ENCODE assay signal across 1 cellular context in the genomic region with DNA sequence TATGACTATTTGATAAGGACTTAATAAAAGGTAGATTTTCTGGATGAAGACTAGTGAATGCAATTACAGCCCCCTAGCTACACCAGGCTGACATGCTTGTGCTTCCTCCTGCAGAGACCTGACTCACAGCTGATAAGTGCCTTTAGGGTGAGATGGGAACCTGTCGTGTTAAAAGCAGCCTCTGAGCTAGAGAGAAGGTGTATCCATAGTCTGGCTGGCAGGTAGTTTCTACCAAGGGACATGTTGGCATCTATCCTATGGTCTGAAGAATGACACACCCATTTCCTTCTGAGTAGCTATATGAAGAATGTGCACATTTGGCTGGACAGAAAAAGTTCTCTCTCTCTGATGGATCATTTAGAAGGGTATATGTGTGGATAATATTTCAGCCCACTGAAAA.
TF ChIP-seq lines count a peak whose summit lies in the region.

No MANE protein-coding gene starts in this region.

TF ChIP-seq in GM12878, 131 proteins besides CTCF, POLR2A, EP300 and RAD21 (continued from another document):
- TF ChIP-seq, protein P1, sequence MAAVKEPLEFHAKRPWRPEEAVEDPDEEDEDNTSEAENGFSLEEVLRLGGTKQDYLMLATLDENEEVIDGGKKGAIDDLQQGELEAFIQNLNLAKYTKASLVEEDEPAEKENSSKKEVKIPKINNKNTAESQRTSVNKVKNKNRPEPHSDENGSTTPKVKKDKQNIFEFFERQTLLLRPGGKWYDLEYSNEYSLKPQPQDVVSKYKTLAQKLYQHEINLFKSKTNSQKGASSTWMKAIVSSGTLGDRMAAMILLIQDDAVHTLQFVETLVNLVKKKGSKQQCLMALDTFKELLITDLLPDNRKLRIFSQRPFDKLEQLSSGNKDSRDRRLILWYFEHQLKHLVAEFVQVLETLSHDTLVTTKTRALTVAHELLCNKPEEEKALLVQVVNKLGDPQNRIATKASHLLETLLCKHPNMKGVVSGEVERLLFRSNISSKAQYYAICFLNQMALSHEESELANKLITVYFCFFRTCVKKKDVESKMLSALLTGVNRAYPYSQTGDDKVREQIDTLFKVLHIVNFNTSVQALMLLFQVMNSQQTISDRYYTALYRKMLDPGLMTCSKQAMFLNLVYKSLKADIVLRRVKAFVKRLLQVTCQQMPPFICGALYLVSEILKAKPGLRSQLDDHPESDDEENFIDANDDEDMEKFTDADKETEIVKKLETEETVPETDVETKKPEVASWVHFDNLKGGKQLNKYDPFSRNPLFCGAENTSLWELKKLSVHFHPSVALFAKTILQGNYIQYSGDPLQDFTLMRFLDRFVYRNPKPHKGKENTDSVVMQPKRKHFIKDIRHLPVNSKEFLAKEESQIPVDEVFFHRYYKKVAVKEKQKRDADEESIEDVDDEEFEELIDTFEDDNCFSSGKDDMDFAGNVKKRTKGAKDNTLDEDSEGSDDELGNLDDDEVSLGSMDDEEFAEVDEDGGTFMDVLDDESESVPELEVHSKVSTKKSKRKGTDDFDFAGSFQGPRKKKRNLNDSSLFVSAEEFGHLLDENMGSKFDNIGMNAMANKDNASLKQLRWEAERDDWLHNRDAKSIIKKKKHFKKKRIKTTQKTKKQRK (IDR thresholded peaks at IDR 0.05; ENCODE audit: low read depth, low read length) = no peak
- TF ChIP-seq, protein P2, sequence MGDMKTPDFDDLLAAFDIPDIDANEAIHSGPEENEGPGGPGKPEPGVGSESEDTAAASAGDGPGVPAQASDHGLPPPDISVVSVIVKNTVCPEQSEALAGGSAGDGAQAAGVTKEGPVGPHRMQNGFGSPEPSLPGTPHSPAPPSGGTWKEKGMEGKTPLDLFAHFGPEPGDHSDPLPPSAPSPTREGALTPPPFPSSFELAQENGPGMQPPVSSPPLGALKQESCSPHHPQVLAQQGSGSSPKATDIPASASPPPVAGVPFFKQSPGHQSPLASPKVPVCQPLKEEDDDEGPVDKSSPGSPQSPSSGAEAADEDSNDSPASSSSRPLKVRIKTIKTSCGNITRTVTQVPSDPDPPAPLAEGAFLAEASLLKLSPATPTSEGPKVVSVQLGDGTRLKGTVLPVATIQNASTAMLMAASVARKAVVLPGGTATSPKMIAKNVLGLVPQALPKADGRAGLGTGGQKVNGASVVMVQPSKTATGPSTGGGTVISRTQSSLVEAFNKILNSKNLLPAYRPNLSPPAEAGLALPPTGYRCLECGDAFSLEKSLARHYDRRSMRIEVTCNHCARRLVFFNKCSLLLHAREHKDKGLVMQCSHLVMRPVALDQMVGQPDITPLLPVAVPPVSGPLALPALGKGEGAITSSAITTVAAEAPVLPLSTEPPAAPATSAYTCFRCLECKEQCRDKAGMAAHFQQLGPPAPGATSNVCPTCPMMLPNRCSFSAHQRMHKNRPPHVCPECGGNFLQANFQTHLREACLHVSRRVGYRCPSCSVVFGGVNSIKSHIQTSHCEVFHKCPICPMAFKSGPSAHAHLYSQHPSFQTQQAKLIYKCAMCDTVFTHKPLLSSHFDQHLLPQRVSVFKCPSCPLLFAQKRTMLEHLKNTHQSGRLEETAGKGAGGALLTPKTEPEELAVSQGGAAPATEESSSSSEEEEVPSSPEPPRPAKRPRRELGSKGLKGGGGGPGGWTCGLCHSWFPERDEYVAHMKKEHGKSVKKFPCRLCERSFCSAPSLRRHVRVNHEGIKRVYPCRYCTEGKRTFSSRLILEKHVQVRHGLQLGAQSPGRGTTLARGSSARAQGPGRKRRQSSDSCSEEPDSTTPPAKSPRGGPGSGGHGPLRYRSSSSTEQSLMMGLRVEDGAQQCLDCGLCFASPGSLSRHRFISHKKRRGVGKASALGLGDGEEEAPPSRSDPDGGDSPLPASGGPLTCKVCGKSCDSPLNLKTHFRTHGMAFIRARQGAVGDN (IDR thresholded peaks at IDR 0.05) = no peak
- TF ChIP-seq PAX5 (IDR thresholded peaks at IDR 0.05; ENCODE audit: borderline replicate concordance, low read depth, low read length) (no peak), HDAC2 (IDR thresholded peaks at IDR 0.05) (no peak), ZNF217 (IDR thresholded peaks at IDR 0.05) (no peak), FOXK2 (IDR thresholded peaks at IDR 0.05) (no peak), TBL1XR1 (IDR thresholded peaks at IDR 0.05; ENCODE audit: low read depth, low read length) (no peak), NBN (IDR thresholded peaks at IDR 0.05) (no peak), HDGF (IDR thresholded peaks at IDR 0.05) (no peak), IRF4 (IDR thresholded peaks at IDR 0.05; ENCODE audit: low read depth, low read length) (no peak), STAT1 (conservative IDR thresholded peaks at IDR 0.05) (no peak)
- TF ChIP-seq, protein P3, sequence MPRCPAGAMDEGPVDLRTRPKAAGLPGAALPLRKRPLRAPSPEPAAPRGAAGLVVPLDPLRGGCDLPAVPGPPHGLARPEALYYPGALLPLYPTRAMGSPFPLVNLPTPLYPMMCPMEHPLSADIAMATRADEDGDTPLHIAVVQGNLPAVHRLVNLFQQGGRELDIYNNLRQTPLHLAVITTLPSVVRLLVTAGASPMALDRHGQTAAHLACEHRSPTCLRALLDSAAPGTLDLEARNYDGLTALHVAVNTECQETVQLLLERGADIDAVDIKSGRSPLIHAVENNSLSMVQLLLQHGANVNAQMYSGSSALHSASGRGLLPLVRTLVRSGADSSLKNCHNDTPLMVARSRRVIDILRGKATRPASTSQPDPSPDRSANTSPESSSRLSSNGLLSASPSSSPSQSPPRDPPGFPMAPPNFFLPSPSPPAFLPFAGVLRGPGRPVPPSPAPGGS (IDR thresholded peaks at IDR 0.05; ENCODE audit: borderline replicate concordance, insufficient read depth, low read depth, low read length, poor library complexity, severe bottlenecking) = no peak
